9 cellular contexts compared by ENCODE assay signal in the genomic region with DNA sequence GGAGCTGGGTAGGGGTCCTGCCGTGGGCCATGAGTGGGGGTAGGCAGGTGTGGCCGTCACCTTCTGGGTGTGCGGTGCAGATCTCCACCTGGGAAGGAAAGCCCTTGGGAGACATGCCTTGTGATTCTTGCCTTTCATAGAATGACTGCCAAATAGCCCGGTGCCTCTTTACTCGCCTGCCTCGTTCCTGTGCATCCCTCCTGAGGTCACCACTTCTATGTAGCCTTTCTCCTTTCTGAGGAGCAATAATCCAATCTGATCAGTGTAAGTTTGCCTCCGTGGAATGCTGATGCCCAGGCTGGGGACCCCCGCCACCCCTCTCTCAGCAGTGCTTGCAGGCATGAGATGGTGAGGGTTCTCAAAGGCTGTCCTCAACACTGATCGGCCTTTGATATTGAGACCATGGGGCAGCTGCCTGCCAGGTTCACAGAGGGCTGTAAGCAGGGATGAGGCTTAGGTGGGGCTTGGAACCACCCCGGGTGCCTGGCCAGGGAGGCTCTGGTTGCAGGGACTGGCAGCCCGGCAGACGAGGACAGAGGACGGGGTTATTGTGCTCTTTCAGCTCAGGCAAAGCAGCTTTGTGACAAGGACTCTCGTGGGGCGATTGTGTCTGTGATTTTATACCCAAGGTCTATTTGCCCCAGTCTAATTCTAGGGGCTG.
DNase-seq lines count a peak whose midpoint lies in the region; ATAC-seq and TF ChIP-seq lines count a peak whose summit lies in the region.
"Had no signal": no experiment of that assay in that cellular context is flagged by ENCODE, and none has a peak within 500 bp of the region (broad histone marks: within the 10 kb centered on the region; RNA-seq: fewer than 3 reads in every experiment).

No MANE protein-coding gene starts in this region.

- intact Hi-C loops in colonic mucosa (cut with DNase I) (no loop called here), tibial artery (cut with DNase I; ENCODE audit: low total_unique reads) (no loop called here)

- DNase-seq in NCI-H69 (lab: John Stamatoyannopoulos, UW) (peak; percentile 76), colonic mucosa (no peak), mesenteric fat pad (ENCODE audit: low spot score) (peak; percentile 69), tibial artery (peak; percentile 20 to 59), GM10248 (ENCODE audit: extremely low spot score) (no peak)
- no peak for DNase-seq in activated CD4-positive, alpha-beta T cell treated with anti-CD3 and anti-CD28 coated beads for 1 hour
- DNase-seq: activated CD4-positive, alpha-beta T cell treated with anti-CD3 and anti-CD28 coated beads, Interleukin-2, amount 50 U/mL, for 48 hours; EL had no signal

- H3K9me3 ChIP-seq in colonic mucosa (no peaks in the 10 kb centered on the region), tibial artery (no peaks in the 10 kb centered on the region)

- CTCF ChIA-PET in GM10248 (lab: Yijun Ruan, JAX) = no interaction called here

- H3K27me3 ChIP-seq in colonic mucosa (no peaks in the 10 kb centered on the region), tibial artery (no peaks in the 10 kb centered on the region)

- H3K4me3 ChIP-seq in colonic mucosa (no peak overlapping the region), tibial artery (peak overlapping the region; percentile 2 to 3)

- H3K27ac ChIP-seq in colonic mucosa (peak overlapping the region; percentile 30), tibial artery (peak overlapping the region; percentile 99 to 100)

- TF ChIP-seq CTCF in colonic mucosa (IDR thresholded peaks at IDR 0.05) (no peak), tibial artery (IDR thresholded peaks at IDR 0.05) (no peak), GM10248 (IDR thresholded peaks at IDR 0.05; ENCODE audit: control extremely low read depth, extremely low read depth, low read depth, missing control alignments) (no peak)

- H3K4me1 ChIP-seq in colonic mucosa = peaks cover 14% of the 10 kb centered on the region
- H3K4me1 ChIP-seq in tibial artery = peaks cover 4 to 98% (median 69%) of the 10 kb centered on the region in 4 donors

- POLR2A ChIA-PET in GM10248 (lab: Yijun Ruan, JAX) = no interaction called here

- H3K9ac ChIP-seq in colonic mucosa (ENCODE audit: low read depth in 2 of 2, low read length in 2 of 2) = peak overlapping the region in 1 of 2 donors; percentile 72

- no peak for ATAC-seq in GM18909 (IDR thresholded peaks at IDR 0.05; ENCODE audit: poor library complexity, unreplicated experiment)

- H3K36me3 ChIP-seq in colonic mucosa (no peaks in the 10 kb centered on the region), tibial artery (peaks cover 0 to 7% (median 0%) of the 10 kb centered on the region in 3 donors)

Comparison
In these comparisons a context has a peak if more than half of its experiments do, and no peak if none do; other contexts are left out.
1. DNase-seq: peak in NCI-H69 (single experiment), mesenteric fat pad (single experiment) and tibial artery (2 of 2); none in colonic mucosa (single experiment), activated CD4-positive, alpha-beta T cell treated with anti-CD3 and anti-CD28 coated beads for 1 hour (single experiment) and GM10248 (single experiment).